ENCODE assay signal across 9 cellular contexts in the genomic region with DNA sequence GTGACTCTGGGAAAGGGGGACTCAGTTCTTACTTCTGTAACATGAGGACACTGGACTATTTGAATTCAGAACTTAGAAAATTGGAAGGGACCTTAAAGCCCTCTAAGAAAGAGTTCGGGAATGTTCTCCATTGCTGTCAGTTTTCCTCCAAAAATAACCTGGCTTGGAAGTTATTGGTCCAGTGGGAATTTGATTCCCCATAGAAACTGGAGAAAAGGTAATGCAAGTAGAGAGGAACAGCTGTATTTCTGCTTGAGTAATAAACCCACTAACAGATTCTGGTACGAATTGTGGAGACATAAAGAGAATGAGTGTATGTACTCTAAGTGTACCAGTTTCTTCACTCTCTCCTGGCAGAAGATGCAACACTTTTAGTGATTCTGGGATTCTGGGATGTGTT. TPM values are rescaled to one million over a fixed set of nuclear protein-coding genes. Genes with fewer than 3 reads are reported as not detected.
DNase-seq lines count a peak whose midpoint lies in the region; ATAC-seq and TF ChIP-seq lines count a peak whose summit lies in the region.
"Had no signal": no experiment of that assay in that cellular context is flagged by ENCODE, and none has a peak within 500 bp of the region (broad histone marks: within the 10 kb centered on the region; RNA-seq: fewer than 3 reads in every experiment).

No MANE protein-coding gene starts in this region.

- H3K36me3 ChIP-seq in mesodermal cell (ENCODE audit: control insufficient read depth, insufficient read depth, low read length) (peaks cover 45% of the 10 kb centered on the region), vagina (no peaks in the 10 kb centered on the region)

- DNase-seq in right cardiac atrium (no peak), cardiac septum (ENCODE audit: low spot score) (no peak), astrocyte of the spinal cord (ENCODE audit: low read depth, low spot score) (no peak), vagina (ENCODE audit: extremely low spot score in 2 of 2) (no peak)
- DNase-seq in activated effector memory CD4-positive, alpha-beta T cell treated with anti-CD3 and anti-CD28 coated beads, Interleukin-2, amount 50 U/mL, for 16 hours: no peak
- DNase-seq: activated CD8-positive, alpha-beta memory T cell treated with anti-CD3 and anti-CD28 coated beads, Interleukin-2, amount 50 U/mL, for 4 hours had no signal

- no peaks in the 10 kb centered on the region for H3K27me3 ChIP-seq in right cardiac atrium (ENCODE audit: control insufficient read depth, insufficient read depth)
- no peaks in the 10 kb centered on the region for H3K27me3 ChIP-seq in vagina

- H3K4me3 ChIP-seq in right cardiac atrium (ENCODE audit: low read length): peak overlapping the region; percentile 97
- peak overlapping the region; percentile 93 for H3K4me3 ChIP-seq in astrocyte of the spinal cord (ENCODE audit: low read depth, low read length)
- H3K4me3 ChIP-seq in mesodermal cell (ENCODE audit: extremely low read depth, insufficient read depth, low read length, poor library complexity, severe bottlenecking): peak overlapping the region; percentile 83
- H3K4me3 ChIP-seq in vagina: peak overlapping the region; percentile 71 to 73

- H3K4me1 ChIP-seq in right cardiac atrium (ENCODE audit: control insufficient read depth, insufficient read depth, low read length): peaks cover 12% of the 10 kb centered on the region
- H3K4me1 ChIP-seq in mesodermal cell (ENCODE audit: control insufficient read depth, insufficient read depth, low read length, poor library complexity, severe bottlenecking): peaks cover 9% of the 10 kb centered on the region
- peaks cover 61% of the 10 kb centered on the region for H3K4me1 ChIP-seq in vagina

- ATAC-seq in right cardiac atrium (no peak), HG03571 (IDR thresholded peaks at IDR 0.05; ENCODE audit: unreplicated experiment) (no peak), HG03439 (IDR thresholded peaks at IDR 0.05; ENCODE audit: unreplicated experiment) (no peak)

- TF ChIP-seq CTCF in astrocyte of the spinal cord (IDR thresholded peaks at IDR 0.05; ENCODE audit: low read depth, low read length): no peak
- TF ChIP-seq CTCF in vagina (IDR thresholded peaks at IDR 0.05): no peak

- TF ChIP-seq POLR2A in vagina (IDR thresholded peaks at IDR 0.05): no peak

- in situ Hi-C loops in astrocyte of the spinal cord (cut with HindIII; ENCODE audit: low sequenced_read_pairs): no loop called here

- H3K27ac ChIP-seq in right cardiac atrium (ENCODE audit: low read length) (no peak overlapping the region), mesodermal cell (ENCODE audit: low read depth, low read length, severe bottlenecking) (no peak overlapping the region), vagina (peak overlapping the region; percentile 98)

- H3K9me3 ChIP-seq in right cardiac atrium (ENCODE audit: control insufficient read depth, low read length): no peaks in the 10 kb centered on the region
- peaks cover 14% of the 10 kb centered on the region for H3K9me3 ChIP-seq in mesodermal cell (ENCODE audit: control insufficient read depth, low read length)
- H3K9me3 ChIP-seq in vagina: no peaks in the 10 kb centered on the region

- WGBS in right cardiac atrium: 69% methylated on average over 2 of the region's 2 CpGs
- no CpG with 5 or more reads among the region's 2 CpGs for WGBS in mesodermal cell (ENCODE audit: insufficient coverage in 2 of 2), 2 experiments

- intact Hi-C loops in right cardiac atrium (cut with DNase I) (no loop called here), cardiac septum (cut with DNase I) (loop anchor here (5.0 kb wide), 1 partner anchor 170 kb away; the partner anchor contains the start of gene ATP2B4), vagina (cut with DNase I) (no loop called here)

RNA-seq across cellular contexts. Expression of gene ZBED6, which starts 1.8 kb away (rescaled TPM):
- total RNA-seq in right cardiac atrium (10 to 100 TPM; 15.7 to 23.2 (median 18.3) TPM), cardiac septum (18.4 TPM), vagina (19.9 TPM)
- polyA plus RNA-seq in right cardiac atrium: 1.8 TPM
- 12.4 TPM for polyA plus RNA-seq in mesodermal cell (2013, experiment 1 of 2)
- 8.4 TPM for polyA plus RNA-seq in mesodermal cell (2013, experiment 2 of 2)

RNA-seq across cellular contexts. Expression of gene ZC3H11A, which starts 1.8 kb away (rescaled TPM):
- 10 to 100 TPM; 46.8 to 56.0 (median 50.9) TPM for total RNA-seq in right cardiac atrium
- polyA plus RNA-seq in right cardiac atrium: 33.4 TPM
- total RNA-seq in cardiac septum: 46.9 TPM
- 66.0 TPM for polyA plus RNA-seq in mesodermal cell (2013, experiment 1 of 2)
- polyA plus RNA-seq in mesodermal cell (2013, experiment 2 of 2): 62.6 TPM
- total RNA-seq in vagina: 111 TPM

RNA-seq across cellular contexts. Expression of gene LAX1, which starts 32.2 kb away (rescaled TPM):
- total RNA-seq in right cardiac atrium: under 1 TPM; 0.20 to 0.43 (median 0.27) TPM
- polyA plus RNA-seq in right cardiac atrium: 0.14 TPM
- 0.40 TPM for total RNA-seq in cardiac septum
- not detected for polyA plus RNA-seq in mesodermal cell (2013, experiment 1 of 2)
- not detected for polyA plus RNA-seq in mesodermal cell (2013, experiment 2 of 2)
- total RNA-seq in vagina: 0.49 TPM
